31 cellular contexts compared by ENCODE assay signal in genomic region chr21:15868940-15869339, GRCh38.
"Had no signal": no experiment of that assay in that cellular context is flagged by ENCODE, and none has a peak within 500 bp of the region (broad histone marks: within the 10 kb centered on the region; RNA-seq: fewer than 3 reads in every experiment).

No MANE protein-coding gene starts in this region.

- H3K27ac Mint-ChIP-seq: nephron; neural progenitor cell; progenitor cell of endocrine pancreas; stimulated activated memory B cell treated with anti-CD40 and anti-IgM and Interleukin-4, amounts not matched to agents 10 μg/mL and 1 μg/mL and 100 μg/mL, for 72 hours; stimulated activated naive CD8-positive, alpha-beta T cell treated with anti-CD3 and anti-CD28 coated beads, Interleukin-15, amount 100 ng/mL, for 72 hours; type B pancreatic cell had no signal

- H3K4me2 ChIP-seq: neural progenitor cell, smooth muscle cell had no signal

- H3K36me3 ChIP-seq: neural progenitor cell, ovary, uterus had no signal

- H3K79me2 ChIP-seq: parathyroid adenoma had no signal

- H3K4me3 Mint-ChIP-seq: naive thymus-derived CD4-positive, alpha-beta T cell; nephron; neural progenitor cell; stimulated activated memory B cell treated with anti-CD40 and anti-IgM and Interleukin-4, amounts not matched to agents 10 μg/mL and 1 μg/mL and 100 μg/mL, for 72 hours; stimulated activated naive CD8-positive, alpha-beta T cell treated with anti-CD3 and anti-CD28 coated beads, Interleukin-15, amount 100 ng/mL, for 72 hours; type B pancreatic cell had no signal

- H3K9me3 ChIP-seq: ovary, psoas muscle, spleen, suprapubic skin, testis, tibial artery, transverse colon, upper lobe of right lung, uterus had no signal

- H3K27me3 ChIP-seq: neural progenitor cell, ovary, spleen, suprapubic skin, testis, tibial artery, transverse colon, upper lobe of right lung, uterus had no signal

- H3K4me1 ChIP-seq: neural progenitor cell, parathyroid adenoma, psoas muscle, suprapubic skin, testis, tibial artery, upper lobe of right lung, uterus had no signal

- H3K4me1 Mint-ChIP-seq: nephron; neural progenitor cell; stimulated activated memory B cell treated with anti-CD40 and anti-IgM and Interleukin-4, amounts not matched to agents 10 μg/mL and 1 μg/mL and 100 μg/mL, for 72 hours; stimulated activated naive CD8-positive, alpha-beta T cell treated with anti-CD3 and anti-CD28 coated beads, Interleukin-15, amount 100 ng/mL, for 72 hours had no signal

- DNase-seq: naive thymus-derived CD4-positive, alpha-beta T cell; occipital lobe; ovary; posterior cingulate gyrus; psoas muscle; right cardiac atrium; spleen; stimulated activated CD4-positive, alpha-beta T cell treated with anti-CD3 and anti-CD28 coated beads, Interleukin-12 subunit alpha, Interleukin-12 subunit beta, amount 100 ng/mL, for 4 hours; stimulated activated CD4-positive, alpha-beta T cell treated with anti-CD3 and anti-CD28 coated beads, Interleukin-1b, Interleukin-23, amount 100 ng/mL, for 48 hours; stimulated activated CD4-positive, alpha-beta T cell treated with anti-CD3 and anti-CD28 coated beads, Interleukin-4, amount 100 ng/mL, for 1 hour; stimulated activated CD4-positive, alpha-beta T cell treated with anti-CD3 and anti-CD28 coated beads, Interleukin-4, amount 100 ng/mL, for 4 hours; stimulated activated CD8-positive, alpha-beta memory T cell treated with anti-CD3 and anti-CD28 coated beads, Interleukin-4, amount 100 ng/mL, for 48 hours; stimulated activated naive CD4-positive, alpha-beta T cell; stimulated activated naive CD8-positive, alpha-beta T cell treated with anti-CD3 and anti-CD28 coated beads, Interleukin-15, amount 100 ng/mL, for 72 hours; stimulated activated naive CD8-positive, alpha-beta T cell treated with anti-CD3 and anti-CD28 coated beads, Interleukin-15, Interleukin-2, amounts not matched to agents 100 U/mL and 50 U/mL, for 24 hours; substantia nigra; testis; tibial artery; transverse colon; upper lobe of right lung; uterus had no signal

- H3K9ac ChIP-seq: neural progenitor cell, parathyroid adenoma had no signal

- H3K9me3 Mint-ChIP-seq: naive thymus-derived CD4-positive, alpha-beta T cell; nephron; neural progenitor cell; stimulated activated memory B cell treated with anti-CD40 and anti-IgM and Interleukin-4, amounts not matched to agents 10 μg/mL and 1 μg/mL and 100 μg/mL, for 72 hours; stimulated activated naive CD8-positive, alpha-beta T cell treated with anti-CD3 and anti-CD28 coated beads, Interleukin-15, amount 100 ng/mL, for 72 hours; type B pancreatic cell had no signal

- H3K27ac ChIP-seq: neural progenitor cell, ovary, parathyroid adenoma, psoas muscle, skin epidermis, spleen, suprapubic skin, testis, tibial artery, transverse colon, upper lobe of right lung, uterus had no signal

- ATAC-seq: naive thymus-derived CD4-positive, alpha-beta T cell; psoas muscle; right cardiac atrium; sciatic nerve; stimulated activated memory B cell treated with anti-CD40 and anti-IgM and Interleukin-4, amounts not matched to agents 10 μg/mL and 1 μg/mL and 100 μg/mL, for 72 hours; stimulated activated naive CD8-positive, alpha-beta T cell treated with anti-CD3 and anti-CD28 coated beads, Interleukin-15, amount 100 ng/mL, for 72 hours; stimulated activated naive CD8-positive, alpha-beta T cell treated with anti-CD3 and anti-CD28 coated beads, Interleukin-15, Interleukin-2, amounts not matched to agents 100 U/mL and 50 U/mL, for 24 hours; upper lobe of right lung had no signal

- H2AFZ ChIP-seq: neural progenitor cell, parathyroid adenoma had no signal

- H3K27me3 Mint-ChIP-seq: naive thymus-derived CD4-positive, alpha-beta T cell; progenitor cell of endocrine pancreas; stimulated activated memory B cell treated with anti-CD40 and anti-IgM and Interleukin-4, amounts not matched to agents 10 μg/mL and 1 μg/mL and 100 μg/mL, for 72 hours; stimulated activated naive CD8-positive, alpha-beta T cell treated with anti-CD3 and anti-CD28 coated beads, Interleukin-15, amount 100 ng/mL, for 72 hours; type B pancreatic cell had no signal

- H3K4me3 ChIP-seq: neural progenitor cell, ovary, psoas muscle, skin epidermis, smooth muscle cell, spleen, suprapubic skin, testis, tibial artery, transverse colon, upper lobe of right lung, uterus had no signal
